ENCODE assay signal across 19 cellular contexts in genomic region chr19:11950312-11950711, GRCh38.
"Had no signal": no experiment of that assay in that cellular context is flagged by ENCODE, and none has a peak within 500 bp of the region (broad histone marks: within the 10 kb centered on the region; RNA-seq: fewer than 3 reads in every experiment).

No MANE protein-coding gene starts in this region.

- H3K27me3 Mint-ChIP-seq: activated CD4-positive, alpha-beta T cell treated with anti-CD3 and anti-CD28 coated beads, Interleukin-2, amount 10 ng/mL, durations not matched to agents 24 days and 14 days; activated naive CD8-positive, alpha-beta T cell treated with anti-CD3 and anti-CD28 coated beads, Interleukin-2, amount 10 ng/mL, durations not matched to agents 7 days and 5 days had no signal

- H3K4me1 ChIP-seq: esophagus muscularis mucosa, parathyroid adenoma, transverse colon, vagina had no signal

- H3K27me3 ChIP-seq: dorsolateral prefrontal cortex, esophagus muscularis mucosa, transverse colon, vagina had no signal

- H3K27ac Mint-ChIP-seq: activated CD4-positive, alpha-beta T cell treated with anti-CD3 and anti-CD28 coated beads, Interleukin-2, amount 10 ng/mL, durations not matched to agents 24 days and 14 days; activated naive CD8-positive, alpha-beta T cell treated with anti-CD3 and anti-CD28 coated beads, Interleukin-2, amount 10 ng/mL, durations not matched to agents 7 days and 5 days; activated T-helper 1 cell treated with anti-CD3 and anti-CD28 coated beads, Interleukin-12 subunit alpha, Interleukin-12 subunit beta, Interleukin-2, Interleukin-4 antibody, amounts not matched to agents 30 ng/mL and 10 ng/mL and 1 ng/mL, durations not matched to agents 14 hours and 24 hours and 36 hours had no signal

- H3K4me3 ChIP-seq: dorsolateral prefrontal cortex, skin epidermis, transverse colon, vagina had no signal

- H3K27ac ChIP-seq: dorsolateral prefrontal cortex, esophagus muscularis mucosa, parathyroid adenoma, skin epidermis, transverse colon, vagina had no signal

- H3K4me3 Mint-ChIP-seq: activated CD4-positive, alpha-beta T cell treated with anti-CD3 and anti-CD28 coated beads, Interleukin-2, amount 10 ng/mL, durations not matched to agents 24 days and 14 days; activated naive CD8-positive, alpha-beta T cell treated with anti-CD3 and anti-CD28 coated beads, Interleukin-2, amount 10 ng/mL, durations not matched to agents 7 days and 5 days; activated T-helper 1 cell treated with anti-CD3 and anti-CD28 coated beads, Interleukin-12 subunit alpha, Interleukin-12 subunit beta, Interleukin-2, Interleukin-4 antibody, amounts not matched to agents 30 ng/mL and 10 ng/mL and 1 ng/mL, durations not matched to agents 14 hours and 24 hours and 36 hours had no signal

- DNase-seq: activated CD4-positive, alpha-beta T cell treated with anti-CD3 and anti-CD28 coated beads, Interleukin-2, amount 10 ng/mL, durations not matched to agents 24 days and 14 days; activated CD4-positive, CD25-positive, alpha-beta regulatory T cell; activated CD8-positive, alpha-beta memory T cell treated with anti-CD3 and anti-CD28 coated beads, Interleukin-2, amount 50 U/mL, for 48 hours; activated naive CD4-positive, alpha-beta T cell; activated naive CD8-positive, alpha-beta T cell treated with anti-CD3 and anti-CD28 coated beads, Interleukin-2, amount 10 ng/mL, durations not matched to agents 7 days and 5 days; anterior cingulate cortex; dorsolateral prefrontal cortex; hippocampal formation; kidney glomerular epithelial cell; retina; stimulated activated CD4-positive, alpha-beta T cell treated with anti-CD3 and anti-CD28 coated beads, Interleukin-4, amount 100 ng/mL, for 24 hours; stimulated activated naive CD4-positive, alpha-beta T cell treated with Interleukin-2 at 50 U/mL for 16 hours; SW 1271; transverse colon had no signal

- H3K9ac ChIP-seq: parathyroid adenoma had no signal

- H3K4me1 Mint-ChIP-seq: activated CD4-positive, alpha-beta T cell treated with anti-CD3 and anti-CD28 coated beads, Interleukin-2, amount 10 ng/mL, durations not matched to agents 24 days and 14 days; activated naive CD8-positive, alpha-beta T cell treated with anti-CD3 and anti-CD28 coated beads, Interleukin-2, amount 10 ng/mL, durations not matched to agents 7 days and 5 days had no signal

- H3K79me2 ChIP-seq: parathyroid adenoma had no signal

- H2AFZ ChIP-seq: parathyroid adenoma had no signal
